Comparison of ENCODE assay signal across 8 cellular contexts in the genomic region with DNA sequence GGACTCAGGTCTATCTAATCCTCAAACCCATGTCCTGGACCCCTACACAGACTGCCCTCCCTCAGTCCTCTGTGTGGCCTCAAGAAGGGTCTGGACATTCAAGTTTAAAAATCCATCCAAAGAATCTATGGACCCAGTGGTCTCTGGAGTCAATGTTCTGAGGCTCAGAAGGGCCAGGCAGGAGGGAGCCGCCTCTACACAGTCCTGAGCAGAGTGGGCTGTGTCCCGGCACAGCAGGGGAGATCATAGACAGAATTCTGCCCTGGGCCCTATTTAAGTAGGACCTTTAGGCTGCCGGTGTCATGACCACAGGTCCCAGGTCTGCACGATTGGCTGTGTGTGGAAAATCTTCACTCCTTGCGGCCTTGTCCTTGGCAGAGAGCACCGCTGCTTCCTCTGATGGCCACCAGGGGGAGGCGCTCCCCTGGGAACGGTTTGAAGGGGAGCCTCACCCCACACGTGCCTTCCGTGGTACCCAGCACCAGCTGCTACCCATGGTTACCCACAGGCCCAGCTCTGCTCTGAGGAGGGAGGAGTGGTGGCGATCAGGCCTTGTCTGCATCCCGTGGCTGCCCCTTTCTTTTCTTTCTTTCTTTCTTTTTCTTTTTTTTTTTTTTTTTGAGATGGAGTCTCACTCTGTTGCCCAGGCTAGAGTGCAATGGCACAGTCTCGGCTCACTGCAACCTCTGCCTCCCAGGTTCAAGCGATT. TPM values are rescaled to one million over a fixed set of nuclear protein-coding genes. Genes with fewer than 3 reads are reported as not detected.
DNase-seq lines count a peak whose midpoint lies in the region; ATAC-seq lines count a peak whose summit lies in the region.

No MANE protein-coding gene starts in this region.

- ATAC-seq in Right ventricle myocardium superior (ENCODE audit: poor library complexity), result peak; percentile 81

- peaks cover 3% of the 10 kb centered on the region; the same call in 1 of the 2 replicates for H3K9me3 ChIP-seq in HAP-1

- no peaks in the 10 kb centered on the region for H3K9me3 Mint-ChIP-seq in activated naive CD4-positive, alpha-beta T cell treated with anti-CD3 and anti-CD28 coated beads, Interleukin-2, amount 10 ng/mL, durations not matched to agents 7 days and 5 days

- H3K36me3 ChIP-seq in HAP-1 (replicated peaks), result no peaks in the 10 kb centered on the region

- no peak overlapping the region for H3K4me3 Mint-ChIP-seq in activated naive CD4-positive, alpha-beta T cell treated with anti-CD3 and anti-CD28 coated beads, Interleukin-2, amount 10 ng/mL, durations not matched to agents 7 days and 5 days

- in situ Hi-C loops in HAP-1 (cut with MboI; ENCODE audit: low sequenced_read_pairs), result loop anchor here (25.0 kb wide), 1 partner anchor 370 kb away; no protein-coding TSS in a partner anchor

- DNase-seq in EL (peak; percentile 66), HAP-1 (ENCODE audit: low spot score in 2 of 2) (peak; percentile 68 to 82), NAMALWA (ENCODE audit: low spot score) (peak; percentile 88), SKM-1 (lab: John Stamatoyannopoulos, UW; ENCODE audit: unreplicated experiment) (peak; percentile 49), Right ventricle myocardium superior (peak; percentile 79), renal cortical epithelial cell (ENCODE audit: low read depth) (peak; percentile 23), T1000 (lab: John Stamatoyannopoulos, UW) (no peak)
- DNase-seq in activated naive CD4-positive, alpha-beta T cell treated with anti-CD3 and anti-CD28 coated beads, Interleukin-2, amount 10 ng/mL, durations not matched to agents 7 days and 5 days, result peak; percentile 79

- CTCF ChIA-PET in activated naive CD4-positive, alpha-beta T cell treated with anti-CD3 and anti-CD28 coated beads, Interleukin-2, amount 10 ng/mL, durations not matched to agents 7 days and 5 days (lab: Charles Lee), result interaction anchor here (0.5 to 9.3 kb wide), 11 partner anchors 9 to 385 kb away, joined by 3 to 73 read pairs (median 3); no protein-coding TSS in a partner anchor

- no peaks in the 10 kb centered on the region for H3K4me1 ChIP-seq in HAP-1

- no peaks in the 10 kb centered on the region for H3K27me3 ChIP-seq in HAP-1 (ENCODE audit: low read depth)

- no peak overlapping the region for H3K4me3 ChIP-seq in HAP-1

- H3K27me3 Mint-ChIP-seq in activated naive CD4-positive, alpha-beta T cell treated with anti-CD3 and anti-CD28 coated beads, Interleukin-2, amount 10 ng/mL, durations not matched to agents 7 days and 5 days, result peaks cover 12% of the 10 kb centered on the region

- no peaks in the 10 kb centered on the region for H3K4me1 Mint-ChIP-seq in activated naive CD4-positive, alpha-beta T cell treated with anti-CD3 and anti-CD28 coated beads, Interleukin-2, amount 10 ng/mL, durations not matched to agents 7 days and 5 days

- intact Hi-C loops in Right ventricle myocardium superior (cut with DNase I), result no loop called here

- no peak overlapping the region for H3K27ac Mint-ChIP-seq in activated naive CD4-positive, alpha-beta T cell treated with anti-CD3 and anti-CD28 coated beads, Interleukin-2, amount 10 ng/mL, durations not matched to agents 7 days and 5 days

- H3K36me3 Mint-ChIP-seq in activated naive CD4-positive, alpha-beta T cell treated with anti-CD3 and anti-CD28 coated beads, Interleukin-2, amount 10 ng/mL, durations not matched to agents 7 days and 5 days, result no peaks in the 10 kb centered on the region

RNA-seq across cellular contexts. Expression of a gene that starts 37.9 kb away (rescaled TPM):
- total RNA-seq in Right ventricle myocardium superior (7.8 TPM), renal cortical epithelial cell (3.0 and 23.9 TPM in 2 replicates)

RNA-seq across cellular contexts. Expression of a gene that starts 39.8 kb away (rescaled TPM):
- 0.11 TPM for total RNA-seq in Right ventricle myocardium superior
- total RNA-seq in renal cortical epithelial cell, result 0.35 and 0.69 TPM in 2 replicates

RNA-seq across cellular contexts. Expression of a gene that starts 56.3 kb away (rescaled TPM):
- total RNA-seq in Right ventricle myocardium superior (19.9 TPM), renal cortical epithelial cell (97.3 and 161 TPM in 2 replicates)

RNA-seq across cellular contexts. Expression of a gene that starts 56.4 kb away (rescaled TPM):
- total RNA-seq in Right ventricle myocardium superior, result 1.9 TPM
- total RNA-seq in renal cortical epithelial cell, result 1.7 and 3.5 TPM in 2 replicates
